1 cellular context compared by ENCODE assay signal in genomic region chr2:200865736-200865995, GRCh38.
TF ChIP-seq lines count a peak whose summit lies in the region.

No MANE protein-coding gene starts in this region.

TF ChIP-seq in WTC11, 78 proteins besides CTCF, POLR2A, EP300 and RAD21 (continued from another document):
- TF ChIP-seq E2F1 (CRISPR knock-in tag; IDR thresholded peaks at IDR 0.05) (no peak), E2F4 (CRISPR knock-in tag; IDR thresholded peaks at IDR 0.05; ENCODE audit: borderline replicate concordance, low read depth) (no peak), ZNF425 (CRISPR knock-in tag; conservative IDR thresholded peaks at IDR 0.05) (no peak), PREB (CRISPR knock-in tag; IDR thresholded peaks at IDR 0.05; ENCODE audit: borderline replicate concordance) (no peak), SMAD3 (CRISPR knock-in tag; IDR thresholded peaks at IDR 0.05; ENCODE audit: borderline replicate concordance) (no peak), NR2C2 (CRISPR knock-in tag; IDR thresholded peaks at IDR 0.05) (no peak), ZNF263 (CRISPR knock-in tag; IDR thresholded peaks at IDR 0.05; ENCODE audit: low read depth) (no peak), CREM (CRISPR knock-in tag; IDR thresholded peaks at IDR 0.05) (no peak), ZNF281 (CRISPR knock-in tag; IDR thresholded peaks at IDR 0.05) (no peak), PRDM15 (CRISPR knock-in tag; IDR thresholded peaks at IDR 0.05) (no peak), ZBTB21 (CRISPR knock-in tag; IDR thresholded peaks at IDR 0.05; ENCODE audit: borderline replicate concordance) (no peak), ELF4 (CRISPR knock-in tag; IDR thresholded peaks at IDR 0.05; ENCODE audit: low read depth) (no peak), ZNF138 (CRISPR knock-in tag; conservative IDR thresholded peaks at IDR 0.05) (no peak)
TF ChIP-seq in WTC11: peak in this region for 0.
